In the genomic region with DNA sequence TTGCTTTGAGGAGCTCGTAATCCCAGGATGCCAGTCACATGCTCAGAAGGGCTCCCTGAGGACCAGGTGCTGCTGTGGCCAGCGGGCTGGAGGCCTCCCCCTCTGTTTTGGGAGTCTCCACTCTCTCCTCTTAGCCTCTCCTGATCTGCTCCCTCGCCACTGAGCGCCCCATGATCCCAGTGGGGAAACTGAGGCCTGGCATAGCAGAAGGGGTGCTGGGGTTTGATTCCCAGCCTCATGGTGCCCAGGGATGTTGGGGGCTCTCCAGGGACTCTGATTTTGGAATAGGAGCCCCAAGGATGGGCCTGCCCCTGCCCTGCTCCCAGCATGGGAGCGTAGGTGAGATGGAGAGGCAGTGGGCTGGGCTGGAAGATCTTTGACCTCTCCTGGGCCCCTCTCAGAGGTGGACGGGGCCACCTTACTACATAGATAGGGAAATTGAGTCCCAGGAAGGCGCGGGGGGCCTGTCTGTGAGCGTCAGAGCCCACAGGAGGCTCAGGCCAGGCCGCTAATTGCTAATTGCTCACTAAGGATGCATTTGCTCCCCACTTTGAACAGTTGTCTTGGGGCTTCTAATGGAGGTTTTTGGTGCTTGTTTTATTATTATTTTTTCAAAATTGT, we compare ENCODE assay signal across 8 cellular contexts. TPM values are rescaled to one million over a fixed set of nuclear protein-coding genes. Genes with fewer than 3 reads are reported as not detected.
DNase-seq lines count a peak whose midpoint lies in the region; ATAC-seq lines count a peak whose summit lies in the region.

No MANE protein-coding gene starts in this region.

- no peaks in the 10 kb centered on the region for H3K36me3 ChIP-seq in aorta (ENCODE audit: control insufficient read depth in 1 of 2, insufficient read depth in 2 of 2, low read length in 1 of 2)

- H3K9me3 ChIP-seq in aorta (ENCODE audit: control insufficient read depth, low read length) = no peaks in the 10 kb centered on the region

- WGBS in aorta, 2 donors = 86 to 89% methylated on average over 10 of the region's 10 CpGs

- peak; percentile 33 for DNase-seq in left ventricle myocardium superior
- DNase-seq in left cardiac atrium = no peak
- DNase-seq in activated naive CD8-positive, alpha-beta T cell treated with anti-CD3 and anti-CD28 coated beads, Interleukin-2, amount 10 ng/mL, durations not matched to agents 7 days and 5 days = no peak
- peak; percentile 59 for DNase-seq in mesenteric fat pad (ENCODE audit: low spot score)
- DNase-seq in aorta = peak; percentile 40 to 66
- no peak for DNase-seq in RPMI8226

- POLR2A ChIA-PET in activated naive CD8-positive, alpha-beta T cell treated with anti-CD3 and anti-CD28 coated beads, Interleukin-2, amount 10 ng/mL, durations not matched to agents 7 days and 5 days (lab: Charles Lee) = interaction anchor here (0.9 to 5.6 kb wide), 3 partner anchors 8 to 47 kb away, joined by 4 to 51 read pairs (median 39); no protein-coding TSS in a partner anchor

- H3K4me3 Mint-ChIP-seq in activated naive CD8-positive, alpha-beta T cell treated with anti-CD3 and anti-CD28 coated beads, Interleukin-2, amount 10 ng/mL, durations not matched to agents 7 days and 5 days = peak overlapping the region; percentile 93

- peaks cover 3% of the 10 kb centered on the region for H3K27me3 Mint-ChIP-seq in activated naive CD8-positive, alpha-beta T cell treated with anti-CD3 and anti-CD28 coated beads, Interleukin-2, amount 10 ng/mL, durations not matched to agents 7 days and 5 days

- peaks cover 69% of the 10 kb centered on the region for H3K4me1 Mint-ChIP-seq in activated naive CD8-positive, alpha-beta T cell treated with anti-CD3 and anti-CD28 coated beads, Interleukin-2, amount 10 ng/mL, durations not matched to agents 7 days and 5 days

- H3K4me1 ChIP-seq in aorta (ENCODE audit: control insufficient read depth in 1 of 2, insufficient read depth in 2 of 2, low read length in 2 of 2) = no peaks in the 10 kb centered on the region

- no peaks in the 10 kb centered on the region for H3K9me3 Mint-ChIP-seq in activated naive CD8-positive, alpha-beta T cell treated with anti-CD3 and anti-CD28 coated beads, Interleukin-2, amount 10 ng/mL, durations not matched to agents 7 days and 5 days

- peaks cover 9% of the 10 kb centered on the region for H3K36me3 Mint-ChIP-seq in activated naive CD8-positive, alpha-beta T cell treated with anti-CD3 and anti-CD28 coated beads, Interleukin-2, amount 10 ng/mL, durations not matched to agents 7 days and 5 days

- no peak overlapping the region for H3K27ac ChIP-seq in aorta (ENCODE audit: low read depth in 1 of 2, low read length in 2 of 2)

- no peaks in the 10 kb centered on the region for H3K27me3 ChIP-seq in aorta (ENCODE audit: control insufficient read depth in 1 of 2, insufficient read depth in 2 of 2, low read length in 1 of 2)

- ATAC-seq in left ventricle myocardium superior (no peak), left cardiac atrium (no peak), aorta (ENCODE audit: low FRiP score) (no peak), GM18870 (IDR thresholded peaks at IDR 0.05; ENCODE audit: unreplicated experiment) (no peak)
- ATAC-seq in activated naive CD8-positive, alpha-beta T cell treated with anti-CD3 and anti-CD28 coated beads, Interleukin-2, amount 10 ng/mL, durations not matched to agents 7 days and 5 days (ENCODE audit: low read depth) = no peak
- no peak for ATAC-seq in activated CD4-positive, CD25-positive, alpha-beta regulatory T cell treated with anti-CD3 and anti-CD28 coated beads, Interleukin-2, amount 50 U/mL, for 24 hours

- H3K27ac Mint-ChIP-seq in activated naive CD8-positive, alpha-beta T cell treated with anti-CD3 and anti-CD28 coated beads, Interleukin-2, amount 10 ng/mL, durations not matched to agents 7 days and 5 days = peak overlapping the region; percentile 94

- intact Hi-C loops in left ventricle myocardium superior (cut with micrococcal nuclease) (no loop called here), left cardiac atrium (cut with DNase I) (no loop called here), aorta (cut with DNase I) (loop anchor here in 1 of 2 donors (10.0 kb wide), 1 partner anchor 249 kb away; no protein-coding TSS in a partner anchor)

- H3K4me3 ChIP-seq in aorta (ENCODE audit: low read length in 2 of 2) = no peak overlapping the region

RNA-seq across cellular contexts. Expression of gene ADCY7, which starts 0.5 kb away (rescaled TPM):
- total RNA-seq in left ventricle myocardium superior (8.3 TPM), left cardiac atrium (10 to 100 TPM; 14.3 to 23.7 TPM), mesenteric fat pad (26.8 TPM), aorta (10 to 100 TPM; 32.7 to 75.8 TPM)
- 100 to 1,000 TPM; 172 to 177 TPM for total RNA-seq in activated naive CD8-positive, alpha-beta T cell treated with anti-CD3 and anti-CD28 coated beads, Interleukin-2, amount 10 ng/mL, durations not matched to agents 7 days and 5 days
- 1 to 10 TPM; 4.0 to 7.8 TPM for polyA plus RNA-seq in aorta

Comparison
In these comparisons a context has a peak if more than half of its experiments do, and no peak if none do; other contexts are left out.
1. DNase-seq: peak in left ventricle myocardium superior (single experiment), mesenteric fat pad (single experiment) and aorta (2 of 2); none in left cardiac atrium (single experiment), activated naive CD8-positive, alpha-beta T cell treated with anti-CD3 and anti-CD28 coated beads, Interleukin-2, amount 10 ng/mL, durations not matched to agents 7 days and 5 days (single experiment) and RPMI8226 (single experiment).